In genomic region chr12:116502989-116503496, GRCh38 we compare ENCODE assay signal across 18 cellular contexts. TPM values are rescaled to one million over a fixed set of nuclear protein-coding genes. Genes with fewer than 3 reads are reported as not detected.
DNase-seq lines count a peak whose midpoint lies in the region; ATAC-seq, FAIRE-seq and TF ChIP-seq lines count a peak whose summit lies in the region.
"Had no signal": no experiment of that assay in that cellular context is flagged by ENCODE, and none has a peak within 500 bp of the region (broad histone marks: within the 10 kb centered on the region; RNA-seq: fewer than 3 reads in every experiment).

No MANE protein-coding gene starts in this region.

- ATAC-seq in right cardiac atrium (peak; percentile 53 to 76), GM18505 (IDR thresholded peaks at IDR 0.05; ENCODE audit: unreplicated experiment) (no peak)
- no peak for ATAC-seq in activated T-cell treated with anti-CD3 and anti-CD28 coated beads, Interleukin-2, amount 50 U/mL, for 72 hours (replicated peaks in 1 of 2)

- no peak overlapping the region for H3K4me2 ChIP-seq in mammary epithelial cell (ENCODE audit: insufficient read depth, low read depth, low read length)
- H3K4me2 ChIP-seq: BLaER1 treated with 17β-estradiol and CSF1 and Interleukin-3, amounts not matched to agents 10 nM and 100 nM had no signal

- intact Hi-C loops in mammary epithelial cell (cut with micrococcal nuclease) = no loop called here
- intact Hi-C loops in right cardiac atrium (cut with DNase I) = no loop called here

- H3K9ac ChIP-seq in mammary epithelial cell (ENCODE audit: insufficient read depth, low read length) = no peak overlapping the region
- H3K9ac ChIP-seq: BLaER1 treated with 17β-estradiol and CSF1 and Interleukin-3, amounts not matched to agents 10 nM and 100 nM; GM23248 had no signal

- H2AFZ ChIP-seq in mammary epithelial cell (ENCODE audit: low read depth, low read length) = no peak overlapping the region
- H2AFZ ChIP-seq: GM23248 had no signal

- no peaks in the 10 kb centered on the region for H3K4me1 Mint-ChIP-seq in activated T-cell treated with anti-CD3 and anti-CD28 coated beads, Interleukin-2, amount 50 U/mL, for 72 hours (ENCODE audit: low read depth)

- TF ChIP-seq POLR2A in GM18505 (IDR thresholded peaks at IDR 0.05; ENCODE audit: borderline replicate concordance, extremely low read depth, insufficient read depth, insufficient read length) = no peak

- H3K79me2 ChIP-seq in mammary epithelial cell (ENCODE audit: insufficient read depth, low read length) = no peaks in the 10 kb centered on the region

- H3K4me3 ChIP-seq in mammary epithelial cell (replicated peaks in 1 of 3; ENCODE audit: insufficient read depth in 1 of 3, low read depth in 2 of 3, low read length in 3 of 3) = no peak overlapping the region
- no peak overlapping the region for H3K4me3 ChIP-seq in right cardiac atrium (ENCODE audit: low read length)
- H3K4me3 ChIP-seq in small intestine (ENCODE audit: low read depth in 1 of 2, low read length in 2 of 2) = no peak overlapping the region
- H3K4me3 ChIP-seq: BLaER1 treated with 17β-estradiol and CSF1 and Interleukin-3, amounts not matched to agents 10 nM and 100 nM; breast epithelium; GM23248 had no signal

- CTCF ChIA-PET in mammary epithelial cell (lab: Charles Lee; ENCODE audit: low non-redundant PET) = no interaction called here

- TF ChIP-seq CTCF in mammary epithelial cell (conservative IDR thresholded peaks at IDR 0.05 in 1 of 2, IDR thresholded peaks at IDR 0.05 in 1 of 2; ENCODE audit: extremely low read depth in 1 of 2, insufficient read depth in 1 of 2, low read depth in 1 of 2, low read length in 2 of 2) = no peak

- H4K20me1 ChIP-seq in mammary epithelial cell (ENCODE audit: insufficient read depth, low read length) = no peaks in the 10 kb centered on the region
- H4K20me1 ChIP-seq: BLaER1 treated with 17β-estradiol and CSF1 and Interleukin-3, amounts not matched to agents 10 nM and 100 nM had no signal

- H3K9me3 Mint-ChIP-seq in activated T-cell treated with anti-CD3 and anti-CD28 coated beads, Interleukin-2, amount 50 U/mL, for 72 hours = no peaks in the 10 kb centered on the region

- H3K36me3 ChIP-seq in mammary epithelial cell (ENCODE audit: insufficient read depth, low read length) (no peaks in the 10 kb centered on the region), small intestine (ENCODE audit: control insufficient read depth in 2 of 2, insufficient read depth in 2 of 2, low read length in 2 of 2) (no peaks in the 10 kb centered on the region)
- H3K36me3 ChIP-seq: BLaER1 treated with 17β-estradiol and CSF1 and Interleukin-3, amounts not matched to agents 10 nM and 100 nM; breast epithelium had no signal

- no TSS peak for BruUV-seq in mammary epithelial cell (replicated peaks; lab: Mats Ljungman, UMichigan)

- no peak for FAIRE-seq in small intestine (lab: Jason Lieb, UNC)
- FAIRE-seq: endometrium, GM12892 had no signal

- no peak overlapping the region for H3K4me3 Mint-ChIP-seq in activated T-cell treated with anti-CD3 and anti-CD28 coated beads, Interleukin-2, amount 50 U/mL, for 72 hours

- H3K27me3 Mint-ChIP-seq in activated T-cell treated with anti-CD3 and anti-CD28 coated beads, Interleukin-2, amount 50 U/mL, for 72 hours (ENCODE audit: low read depth) = no peaks in the 10 kb centered on the region

- no peak overlapping the region for H3K27ac Mint-ChIP-seq in activated T-cell treated with anti-CD3 and anti-CD28 coated beads, Interleukin-2, amount 50 U/mL, for 72 hours

- DNase-seq in T47D (ENCODE audit: low read depth in 1 of 2, low spot score in 1 of 2) = peak; percentile 52 to 99
- DNase-seq in mammary epithelial cell = no peak
- DNase-seq in NCI-H510A treated with DMSO at 0.1 percent for 48 hours (lab: John Stamatoyannopoulos, UW) = peak; percentile 31
- DNase-seq in right cardiac atrium = no peak
- peak; percentile 42 for DNase-seq in small intestine
- no peak for DNase-seq in activated T-cell treated with anti-CD3 and anti-CD28 coated beads, Interleukin-2, amount 50 U/mL, for 72 hours
- DNase-seq in stimulated activated CD4-positive, alpha-beta T cell treated with anti-CD3 and anti-CD28 coated beads, Interleukin-2, amount 100 ng/mL, for 24 hours = no peak
- DNase-seq: DMS153; glutamatergic neuron; GM23248; NCI-H446; stimulated activated CD4-positive, alpha-beta T cell treated with anti-CD3 and anti-CD28 coated beads, Interleukin-15, amount 100 ng/mL, for 24 hours; SW 1271 had no signal

- H3K36me3 Mint-ChIP-seq in activated T-cell treated with anti-CD3 and anti-CD28 coated beads, Interleukin-2, amount 50 U/mL, for 72 hours (ENCODE audit: insufficient read depth in 2 of 2) = no peaks in the 10 kb centered on the region

- 91% methylated on average over 9 of the region's 9 CpGs for WGBS in mammary epithelial cell (ENCODE audit: low coverage, missing lambda C conversion rate)
- WGBS in right cardiac atrium = 65% methylated on average over 9 of the region's 9 CpGs
- WGBS in small intestine, 3 donors = 39 to 72% (median 57%) methylated on average over 9 of the region's 9 CpGs

- peaks cover 13% of the 10 kb centered on the region for H3K4me1 ChIP-seq in mammary epithelial cell (ENCODE audit: insufficient read depth, low read length)
- no peaks in the 10 kb centered on the region for H3K4me1 ChIP-seq in right cardiac atrium (ENCODE audit: control insufficient read depth, insufficient read depth, low read length)
- H3K4me1 ChIP-seq in small intestine (ENCODE audit: control insufficient read depth in 2 of 2, insufficient read depth in 1 of 2, low read depth in 1 of 2, low read length in 1 of 2) = peaks cover 0 to 4% of the 10 kb centered on the region in 2 donors
- H3K4me1 ChIP-seq: breast epithelium had no signal

- in situ Hi-C loops in T47D (cut with HindIII; ENCODE audit: low pct_unique_long_range_greater_than_20kb, low sequenced_read_pairs) = no loop called here
- in situ Hi-C loops in mammary epithelial cell (cut with MboI; ENCODE audit: low sequenced_read_pairs in 2 of 2) = no loop called here

- H3K27me3 ChIP-seq in mammary epithelial cell (ENCODE audit: insufficient read depth, low read length) (no peaks in the 10 kb centered on the region), right cardiac atrium (ENCODE audit: control insufficient read depth, insufficient read depth) (no peaks in the 10 kb centered on the region), small intestine (ENCODE audit: control insufficient read depth in 2 of 2, insufficient read depth in 2 of 2, low read length in 2 of 2) (no peaks in the 10 kb centered on the region)
- H3K27me3 ChIP-seq: breast epithelium had no signal

- dilution Hi-C loops in mammary epithelial cell (cut with HindIII; ENCODE audit: low sequenced_read_pairs) = no loop called here

- H3K27ac ChIP-seq in mammary epithelial cell (ENCODE audit: insufficient read depth, low read depth, low read length) = no peak overlapping the region
- H3K27ac ChIP-seq in right cardiac atrium (ENCODE audit: low read length) = no peak overlapping the region
- H3K27ac ChIP-seq in small intestine (ENCODE audit: low read depth in 1 of 2, low read length in 1 of 2) = no peak overlapping the region
- H3K27ac ChIP-seq: BLaER1 treated with 17β-estradiol and CSF1 and Interleukin-3, amounts not matched to agents 10 nM and 100 nM; breast epithelium; GM23248 had no signal

- H3K9me3 ChIP-seq in mammary epithelial cell (replicated peaks; ENCODE audit: insufficient read depth, low read length) (no peaks in the 10 kb centered on the region), right cardiac atrium (ENCODE audit: control insufficient read depth, low read length) (no peaks in the 10 kb centered on the region), small intestine (ENCODE audit: control insufficient read depth, low read depth) (no peaks in the 10 kb centered on the region)
- H3K9me3 ChIP-seq: BLaER1 treated with 17β-estradiol and CSF1 and Interleukin-3, amounts not matched to agents 10 nM and 100 nM; breast epithelium had no signal

RNA-seq across cellular contexts. Expression of gene MAP1LC3B2, which starts 56.1 kb away (rescaled TPM):
- total RNA-seq in mammary epithelial cell (1 to 10 TPM; 1.5 to 2.9 TPM), right cardiac atrium (1 to 10 TPM; 1.9 to 2.7 (median 2.2) TPM)
- polyA plus RNA-seq in mammary epithelial cell (1.2 TPM), right cardiac atrium (2.9 TPM), small intestine (1 to 10 TPM; 1.1 to 2.7 (median 1.6) TPM)
- 5.3 TPM for polyA minus RNA-seq in mammary epithelial cell
- 1 to 10 TPM; 2.0 to 2.1 TPM for total RNA-seq in activated T-cell treated with anti-CD3 and anti-CD28 coated beads, Interleukin-2, amount 50 U/mL, for 72 hours

Comparison
In these comparisons a context has a peak if more than half of its experiments do, and no peak if none do; other contexts are left out.
1. DNase-seq: peak in T47D (2 of 2), NCI-H510A treated with DMSO at 0.1 percent for 48 hours (single experiment) and small intestine (single experiment); none in mammary epithelial cell (single experiment), right cardiac atrium (0 of 3), activated T-cell treated with anti-CD3 and anti-CD28 coated beads, Interleukin-2, amount 50 U/mL, for 72 hours (0 of 2) and stimulated activated CD4-positive, alpha-beta T cell treated with anti-CD3 and anti-CD28 coated beads, Interleukin-2, amount 100 ng/mL, for 24 hours (0 of 2).
2. ATAC-seq: peak in right cardiac atrium (2 of 2); none in GM18505 (single experiment) and activated T-cell treated with anti-CD3 and anti-CD28 coated beads, Interleukin-2, amount 50 U/mL, for 72 hours (0 of 2).